In genomic region chr7:69949195-69949594, GRCh38 we compare ENCODE assay signal across 21 cellular contexts.
DNase-seq lines count a peak whose midpoint lies in the region; ATAC-seq, FAIRE-seq and TF ChIP-seq lines count a peak whose summit lies in the region.
"Had no signal": no experiment of that assay in that cellular context is flagged by ENCODE, and none has a peak within 500 bp of the region (broad histone marks: within the 10 kb centered on the region; RNA-seq: fewer than 3 reads in every experiment).

No MANE protein-coding gene starts in this region.

- no peaks in the 10 kb centered on the region for H4K20me1 ChIP-seq in OCI-LY1 (ENCODE audit: insufficient read depth, low read length)

- DNase-seq in GM06990 (ENCODE audit: extremely low read depth, insufficient read length) (peak; percentile 29), heart right ventricle (no peak), left lobe of liver (ENCODE audit: low spot score) (no peak)
- DNase-seq in stimulated activated CD4-positive, alpha-beta T cell treated with anti-CD3 and anti-CD28 coated beads, Interleukin-15, amount 100 ng/mL, for 24 hours, result no peak
- no peak for DNase-seq in activated CD4-positive, alpha-beta T cell treated with anti-CD3 and anti-CD28 coated beads for 48 hours
- DNase-seq: Calu3; CD8-positive, alpha-beta T cell; DMS79 treated with DMSO at 0.1 percent for 48 hours; GF-D8; HCEC 1CT; HFFc6; IMR-90 had no signal

- intact Hi-C loops in heart right ventricle (cut with DNase I), result no loop called here

- H3K36me3 ChIP-seq in GM06990 (ENCODE audit: control insufficient read depth, insufficient read depth, low read length), result no peaks in the 10 kb centered on the region
- no peaks in the 10 kb centered on the region for H3K36me3 ChIP-seq in OCI-LY1 (ENCODE audit: insufficient read depth, low read length)
- no peaks in the 10 kb centered on the region for H3K36me3 ChIP-seq in heart right ventricle
- H3K36me3 ChIP-seq: BLaER1 treated with 17β-estradiol and CSF1 and Interleukin-3, amounts not matched to agents 10 nM and 100 nM had no signal

- H3K4me1 ChIP-seq in OCI-LY1 (ENCODE audit: insufficient read depth, low read length, severe bottlenecking) (peaks cover 57% of the 10 kb centered on the region), heart right ventricle (peaks cover 3 to 27% (median 17%) of the 10 kb centered on the region in 9 donors)

- no peak for TF ChIP-seq CTCF in GM06990 (IDR thresholded peaks at IDR 0.05; ENCODE audit: insufficient read depth, low read length, poor library complexity, severe bottlenecking)
- TF ChIP-seq CTCF in OCI-LY1 (IDR thresholded peaks at IDR 0.05; ENCODE audit: low read length), result no peak
- no peak for TF ChIP-seq CTCF in heart right ventricle (IDR thresholded peaks at IDR 0.05)

- no peaks in the 10 kb centered on the region for H3K9me2 ChIP-seq in OCI-LY1 (ENCODE audit: low read depth, low read length)

- H3K27me3 ChIP-seq in GM06990 (replicated peaks; ENCODE audit: control insufficient read depth, insufficient read depth, low read length) (no peaks in the 10 kb centered on the region), OCI-LY1 (ENCODE audit: insufficient read depth, low read length) (no peaks in the 10 kb centered on the region), heart right ventricle (no peaks in the 10 kb centered on the region)
- H3K27me3 ChIP-seq: BLaER1 treated with 17β-estradiol and CSF1 and Interleukin-3, amounts not matched to agents 10 nM and 100 nM had no signal

- no peak overlapping the region for H2AFZ ChIP-seq in OCI-LY1 (ENCODE audit: low read length)
- H2AFZ ChIP-seq: GM23338 had no signal

- peaks cover 48% of the 10 kb centered on the region for H3K79me2 ChIP-seq in OCI-LY1 (ENCODE audit: insufficient read depth, low read length)

- ATAC-seq in heart right ventricle (peak in 6 of 8 donors; percentile 27 to 72 (median 42)), GM21723 (IDR thresholded peaks at IDR 0.05; ENCODE audit: unreplicated experiment) (no peak), left lobe of liver (no peak)
- ATAC-seq: CD8-positive, alpha-beta T cell; GM23338 had no signal

- H3K4me2 ChIP-seq in OCI-LY1 (ENCODE audit: low read length), result no peak overlapping the region
- H3K4me2 ChIP-seq: BLaER1 treated with 17β-estradiol and CSF1 and Interleukin-3, amounts not matched to agents 10 nM and 100 nM; GM23338 had no signal

- H3F3A ChIP-seq in OCI-LY1 (ENCODE audit: insufficient read depth, low read length), result peaks cover 11% of the 10 kb centered on the region; the same call in 1 of the 2 replicates

- peak; percentile 45 for FAIRE-seq in islet of Langerhans (lab: Jason Lieb, UNC)
- FAIRE-seq: GM12891, GM19239, H54, HTR-8/SVneo had no signal

- H3K4me3 ChIP-seq in GM06990 (replicated peaks; ENCODE audit: low read depth, low read length) (no peak overlapping the region), OCI-LY1 (ENCODE audit: low read depth, low read length, poor library complexity, severe bottlenecking) (no peak overlapping the region), heart right ventricle (no peak overlapping the region)
- H3K4me3 ChIP-seq: BLaER1 treated with 17β-estradiol and CSF1 and Interleukin-3, amounts not matched to agents 10 nM and 100 nM; GM23338 had no signal

- H3K27ac ChIP-seq in OCI-LY1 (ENCODE audit: low read depth, low read length, poor library complexity, severe bottlenecking) (peak overlapping the region; percentile 48), heart right ventricle (peak overlapping the region in 2 of 10 donors; percentile 23 to 24)
- H3K27ac ChIP-seq: BLaER1 treated with 17β-estradiol and CSF1 and Interleukin-3, amounts not matched to agents 10 nM and 100 nM had no signal

- 52 to 68% methylated on average over 2 of the region's 2 CpGs for WGBS in heart right ventricle, 2 donors

- H3K9ac ChIP-seq in OCI-LY1 (ENCODE audit: low read length), result no peak overlapping the region
- H3K9ac ChIP-seq: BLaER1 treated with 17β-estradiol and CSF1 and Interleukin-3, amounts not matched to agents 10 nM and 100 nM had no signal

- no peaks in the 10 kb centered on the region for H3K9me3 ChIP-seq in OCI-LY1 (ENCODE audit: low read length)
- H3K9me3 ChIP-seq in heart right ventricle, result no peaks in the 10 kb centered on the region

Comparison
In these comparisons a context has a peak if more than half of its experiments do, and no peak if none do; other contexts are left out.
1. ATAC-seq: peak in heart right ventricle (6 of 8); none in GM21723 (single experiment) and left lobe of liver (single experiment).